Comparison of ENCODE assay signal across 29 cellular contexts in the genomic region with DNA sequence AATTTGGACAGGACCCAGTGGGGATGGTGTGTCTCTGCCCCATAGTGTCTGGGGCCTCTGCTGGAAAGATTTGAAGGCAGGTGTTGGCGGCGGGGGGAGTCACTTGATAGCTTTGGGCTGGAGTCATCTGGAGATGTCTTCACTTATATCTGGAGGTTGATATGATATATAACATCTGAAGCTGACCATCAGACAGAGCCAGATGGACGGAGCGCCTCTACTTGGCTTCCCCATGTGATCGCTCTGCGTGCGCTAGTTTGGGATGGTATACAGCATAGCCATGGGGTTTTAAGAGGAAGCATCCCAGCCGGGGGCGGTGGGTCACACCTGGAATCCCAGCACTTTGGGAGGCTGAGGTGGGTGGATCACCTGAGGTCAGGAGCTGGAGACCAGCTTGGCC.
"Had no signal": no experiment of that assay in that cellular context is flagged by ENCODE, and none has a peak within 500 bp of the region (broad histone marks: within the 10 kb centered on the region; RNA-seq: fewer than 3 reads in every experiment).

No MANE protein-coding gene starts in this region.

- H3K36me3 ChIP-seq: neutrophil, ovary, right lobe of liver, sigmoid colon, stomach, thoracic aorta, thyroid gland, tibial nerve, upper lobe of left lung, vagina had no signal

- H3K27me3 ChIP-seq: ovary, right lobe of liver, thyroid gland, tibial nerve, upper lobe of left lung, vagina had no signal

- H3K4me1 Mint-ChIP-seq: naive thymus-derived CD8-positive, alpha-beta T cell; neural crest cell; stimulated activated effector memory CD8-positive, alpha-beta T cell treated with anti-CD3 and anti-CD28 coated beads, Interleukin-12 subunit alpha, Interleukin-12 subunit beta, amount 100 ng/mL, for 72 hours; stimulated activated naive B cell treated with anti-CD40 and anti-IgM and Interleukin-4, amounts not matched to agents 10 μg/mL and 1 μg/mL and 100 μg/mL, for 72 hours had no signal

- H3K9me3 ChIP-seq: neutrophil, ovary, psoas muscle, right lobe of liver, sigmoid colon, stomach, thoracic aorta, thyroid gland, upper lobe of left lung, vagina had no signal

- H3K27ac Mint-ChIP-seq: naive thymus-derived CD8-positive, alpha-beta T cell; natural killer cell treated with Interleukin-12 subunit alpha and Interleukin-12 subunit beta and Interleukin-15 and Interleukin-18, amount 100 ng/mL, for 72 hours; nephron progenitor cell; progenitor cell of endocrine pancreas; stimulated activated effector memory CD8-positive, alpha-beta T cell treated with anti-CD3 and anti-CD28 coated beads, Interleukin-12 subunit alpha, Interleukin-12 subunit beta, amount 100 ng/mL, for 72 hours; stimulated activated naive B cell treated with anti-CD40 and anti-IgM and Interleukin-4, amounts not matched to agents 10 μg/mL and 1 μg/mL and 100 μg/mL, for 72 hours; stimulated activated naive CD8-positive, alpha-beta T cell treated with anti-CD3 and anti-CD28 coated beads, Interleukin-15, Interleukin-2, amounts not matched to agents 100 ng/mL and 50 ng/mL, for 24 hours had no signal

- H3K36me3 Mint-ChIP-seq: naive thymus-derived CD8-positive, alpha-beta T cell; natural killer cell treated with Interleukin-12 subunit alpha and Interleukin-12 subunit beta and Interleukin-15 and Interleukin-18, amount 100 ng/mL, for 72 hours; stimulated activated effector memory CD8-positive, alpha-beta T cell treated with anti-CD3 and anti-CD28 coated beads, Interleukin-12 subunit alpha, Interleukin-12 subunit beta, amount 100 ng/mL, for 72 hours; stimulated activated naive B cell treated with anti-CD40 and anti-IgM and Interleukin-4, amounts not matched to agents 10 μg/mL and 1 μg/mL and 100 μg/mL, for 72 hours had no signal

- H3K9ac ChIP-seq: parathyroid adenoma had no signal

- H3K4me3 ChIP-seq: ovary, psoas muscle, right lobe of liver, sigmoid colon, stomach, thoracic aorta, thyroid gland, tibial nerve, upper lobe of left lung, vagina had no signal

- H3K4me3 Mint-ChIP-seq: naive thymus-derived CD8-positive, alpha-beta T cell; natural killer cell treated with Interleukin-12 subunit alpha and Interleukin-12 subunit beta and Interleukin-15 and Interleukin-18, amount 100 ng/mL, for 72 hours; nephron progenitor cell; neural crest cell; stimulated activated effector memory CD8-positive, alpha-beta T cell treated with anti-CD3 and anti-CD28 coated beads, Interleukin-12 subunit alpha, Interleukin-12 subunit beta, amount 100 ng/mL, for 72 hours; stimulated activated naive B cell treated with anti-CD40 and anti-IgM and Interleukin-4, amounts not matched to agents 10 μg/mL and 1 μg/mL and 100 μg/mL, for 72 hours; stimulated activated naive CD8-positive, alpha-beta T cell treated with anti-CD3 and anti-CD28 coated beads, Interleukin-15, Interleukin-2, amounts not matched to agents 100 ng/mL and 50 ng/mL, for 24 hours had no signal

- H3K9me3 Mint-ChIP-seq: naive thymus-derived CD8-positive, alpha-beta T cell; natural killer cell treated with Interleukin-12 subunit alpha and Interleukin-12 subunit beta and Interleukin-15 and Interleukin-18, amount 100 ng/mL, for 72 hours; neural crest cell; stimulated activated naive CD8-positive, alpha-beta T cell treated with anti-CD3 and anti-CD28 coated beads, Interleukin-15, Interleukin-2, amounts not matched to agents 100 ng/mL and 50 ng/mL, for 24 hours had no signal

- H3K27ac ChIP-seq: neutrophil, ovary, parathyroid adenoma, psoas muscle, right lobe of liver, sigmoid colon, stomach, thoracic aorta, thyroid gland, tibial nerve, upper lobe of left lung, vagina had no signal

- H3K4me1 ChIP-seq: parathyroid adenoma, right lobe of liver, sigmoid colon, stomach, thyroid gland, tibial nerve, upper lobe of left lung, vagina had no signal

- DNase-seq: naive thymus-derived CD8-positive, alpha-beta T cell; nephron progenitor cell; nucleus accumbens; ovary; posterior cingulate gyrus; psoas muscle; right cardiac atrium; right lobe of liver; sigmoid colon; small intestine; stimulated activated CD4-positive, alpha-beta T cell treated with anti-CD3 and anti-CD28 coated beads, Interleukin-15, amount 100 ng/mL, for 24 hours; stimulated activated CD4-positive, alpha-beta T cell treated with anti-CD3 and anti-CD28 coated beads, Interleukin-2, amount 100 ng/mL, for 24 hours; stimulated activated CD4-positive, alpha-beta T cell treated with anti-CD3 and anti-CD28 coated beads, Interleukin-2, amount 100 ng/mL, for 48 hours; stimulated activated CD4-positive, alpha-beta T cell treated with anti-CD3 and anti-CD28 coated beads, Interleukin-4, amount 100 ng/mL, for 24 hours; stimulated activated naive B cell treated with anti-CD40 and anti-IgM and Interleukin-4, amounts not matched to agents 10 μg/mL and 1 μg/mL and 100 μg/mL, for 72 hours; stimulated activated naive CD4-positive, alpha-beta T cell treated with Interleukin-2 at 50 U/mL for 16 hours; stomach; thyroid gland; upper lobe of left lung had no signal
